17 cellular contexts compared by ENCODE assay signal in the genomic region with DNA sequence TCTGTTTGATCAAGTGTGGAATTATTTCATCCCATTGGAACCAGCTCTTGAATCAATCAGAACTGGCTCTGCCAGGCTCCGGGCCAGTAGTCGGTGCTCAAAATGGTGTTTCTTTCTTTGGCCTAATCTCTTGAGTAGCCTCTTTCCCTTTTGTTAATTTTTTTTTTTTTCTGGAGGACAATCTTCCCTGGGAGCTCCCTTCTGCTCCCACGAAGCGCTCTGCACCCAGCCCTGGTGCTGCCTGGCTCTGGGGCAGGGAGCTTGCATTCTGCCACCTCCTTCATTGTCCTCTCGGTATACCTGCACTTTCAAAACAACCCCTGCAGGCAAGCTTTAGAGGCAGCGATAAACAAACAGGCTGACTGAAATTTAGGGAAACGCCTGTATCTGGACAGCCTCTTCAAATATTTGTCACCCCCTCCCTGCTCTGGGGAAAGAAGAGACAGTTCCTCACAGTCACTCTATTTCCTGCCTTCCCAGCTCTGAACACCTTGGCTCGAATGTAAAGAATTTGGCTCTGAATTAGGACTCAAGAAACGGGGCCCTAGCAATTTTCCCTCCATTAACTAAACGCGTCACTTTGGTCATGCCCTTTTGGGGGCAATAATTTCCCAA. TPM values are rescaled to one million over a fixed set of nuclear protein-coding genes. Genes with fewer than 3 reads are reported as not detected.
DNase-seq lines count a peak whose midpoint lies in the region; ATAC-seq and TF ChIP-seq lines count a peak whose summit lies in the region.
"Had no signal": no experiment of that assay in that cellular context is flagged by ENCODE, and none has a peak within 500 bp of the region (broad histone marks: within the 10 kb centered on the region; RNA-seq: fewer than 3 reads in every experiment).

No MANE protein-coding gene starts in this region.

- POLR2A ChIA-PET in PC-9 (lab: Charles Lee; ENCODE audit: unreplicated experiment) = interaction anchor here (0.7 kb wide), 1 partner anchor 35 kb away, joined by 3 read pairs; no protein-coding TSS in a partner anchor

- intact Hi-C loops in PC-9 (cut with micrococcal nuclease; ENCODE audit: unreplicated experiment) = loop anchor here (1.0 to 5.0 kb wide), 4 partner anchors 37 to 327 kb away; no protein-coding TSS in a partner anchor

- H3K9me3 ChIP-seq in PC-9 (ENCODE audit: insufficient read depth, low read depth) (no peaks in the 10 kb centered on the region), iPS-20b (ENCODE audit: insufficient read depth, low read depth, low read length) (no peaks in the 10 kb centered on the region), thoracic aorta (no peaks in the 10 kb centered on the region)
- H3K9me3 ChIP-seq: HAP-1 had no signal

- peak overlapping the region; percentile 66; the same call in 1 of the 2 replicates for H2AFZ ChIP-seq in PC-9

- DNase-seq in NCI-H1417 (lab: John Stamatoyannopoulos, UW) (peak in 2 of 3 experiments; percentile 51 to 70), NCI-H1417 treated with DMSO at 0.1 percent for 48 hours (lab: John Stamatoyannopoulos, UW) (no peak), PC-9 (peak in 1 of 2 experiments; percentile 82), thoracic aorta (ENCODE audit: low spot score) (no peak), DMS114 treated with DMSO at 0.1 percent for 48 hours (lab: John Stamatoyannopoulos, UW; ENCODE audit: unreplicated experiment) (no peak), cortex of kidney (lab: John Stamatoyannopoulos, UW) (no peak), T-helper 1 cell (no peak)
- DNase-seq: activated T-cell treated with anti-CD3 and anti-CD28 coated beads, Interleukin-2, amount 50 U/mL, for 1 hour; CD8-positive, alpha-beta T cell; dorsolateral prefrontal cortex; naive B cell; NCI-H446; stimulated activated naive CD8-positive, alpha-beta T cell treated with anti-CD3 and anti-CD28 coated beads, Interleukin-15, amount 100 ng/mL, for 72 hours had no signal

- H3K79me2 ChIP-seq in PC-9 (ENCODE audit: low read depth) = peaks cover 35% of the 10 kb centered on the region

- H3K9me2 ChIP-seq in PC-9 (ENCODE audit: insufficient read depth) = no peaks in the 10 kb centered on the region

- CTCF ChIA-PET in PC-9 (lab: Charles Lee) = interaction anchor here (0.7 kb wide), 3 partner anchors 102 to 431 kb away, joined by 3 to 15 read pairs (median 3); no protein-coding TSS in a partner anchor

- H3F3A ChIP-seq in PC-9 (ENCODE audit: insufficient read depth, low read depth) = peaks cover 24% of the 10 kb centered on the region

- no peaks in the 10 kb centered on the region for H4K20me1 ChIP-seq in PC-9 (ENCODE audit: insufficient read depth)

- TSS peak; percentile 69 for BruUV-seq in PC-9 (replicated peaks; lab: Mats Ljungman, UMichigan)

- H3K4me1 ChIP-seq in PC-9 (replicated peaks; ENCODE audit: insufficient read depth) = peaks cover 45% of the 10 kb centered on the region
- peaks cover 6% of the 10 kb centered on the region; the same call in 1 of the 2 replicates for H3K4me1 ChIP-seq in iPS-20b (ENCODE audit: insufficient read depth, low read length)
- peaks cover 0 to 50% of the 10 kb centered on the region in 2 donors for H3K4me1 ChIP-seq in thoracic aorta (ENCODE audit: control insufficient read depth in 1 of 2, low read depth in 2 of 2)

- H3K4me2 ChIP-seq in PC-9 = peak overlapping the region; percentile 75

- H3K27me3 ChIP-seq in PC-9 (ENCODE audit: insufficient read depth, low read depth) (no peaks in the 10 kb centered on the region), iPS-20b (ENCODE audit: insufficient read depth, low read length) (peaks cover 31% of the 10 kb centered on the region), thoracic aorta (replicated peaks; ENCODE audit: insufficient read depth) (no peaks in the 10 kb centered on the region)

- peak overlapping the region; percentile 20; the same call in 1 of the 2 replicates for H3K9ac ChIP-seq in iPS-20b (ENCODE audit: low read depth, low read length)

- ATAC-seq in thoracic aorta (ENCODE audit: insufficient number of reproducible peaks, low FRiP score, low read depth) = no peak
- ATAC-seq: activated CD4-positive, alpha-beta T cell treated with anti-CD3 and anti-CD28 coated beads for 36 hours; CD8-positive, alpha-beta T cell had no signal

- H3K36me3 ChIP-seq in PC-9 (ENCODE audit: low read depth) (peaks cover 7% of the 10 kb centered on the region; the same call in 1 of the 2 replicates), iPS-20b (ENCODE audit: insufficient read depth, low read depth, low read length) (no peaks in the 10 kb centered on the region), thoracic aorta (no peaks in the 10 kb centered on the region)
- H3K36me3 ChIP-seq: HAP-1 had no signal

- H3K27ac ChIP-seq in PC-9 (peak overlapping the region; percentile 91), iPS-20b (ENCODE audit: low read length) (no peak overlapping the region), thoracic aorta (peak overlapping the region; percentile 53 to 80)

- TF ChIP-seq CTCF in PC-9 (conservative IDR thresholded peaks at IDR 0.05) (no peak), thoracic aorta (IDR thresholded peaks at IDR 0.05) (no peak)

- H3K4me3 ChIP-seq in PC-9 = peak overlapping the region; percentile 55; the same call in 1 of the 2 replicates
- peak overlapping the region; percentile 83 for H3K4me3 ChIP-seq in iPS-20b (ENCODE audit: low read length)
- H3K4me3 ChIP-seq in thoracic aorta = no peak overlapping the region

RNA-seq across cellular contexts. Expression of a gene that starts 1.1 kb away (rescaled TPM):
- total RNA-seq in PC-9 (2021) (29.3 and 33.1 TPM in 2 replicates), thoracic aorta (100 to 1,000 TPM in 1 of 2 donors, 10 to 100 TPM in 1; 71.2 to 150 TPM)
- total RNA-seq: activated CD4-positive, alpha-beta T cell treated with anti-CD3 and anti-CD28 coated beads for 36 hours; CD8-positive, alpha-beta T cell; T-helper 1 cell treated with Interleukin-12 subunit alpha and Interleukin-12 subunit beta and Interleukin-4 antibody, amounts not matched to agents 30 ng/mL and 1 ng/mL, for 36 hours had no signal

Comparison
In these comparisons a context has a peak if more than half of its experiments do, and no peak if none do; other contexts are left out.
1. DNase-seq: peak in NCI-H1417 (2 of 3); none in NCI-H1417 treated with DMSO at 0.1 percent for 48 hours (single experiment), thoracic aorta (single experiment), DMS114 treated with DMSO at 0.1 percent for 48 hours (single experiment), cortex of kidney (single experiment) and T-helper 1 cell (0 of 5).